Comparison of ENCODE assay signal across 10 cellular contexts in genomic region chr3:150765949-150766720, GRCh38. TPM values are rescaled to one million over a fixed set of nuclear protein-coding genes. Genes with fewer than 3 reads are reported as not detected.
DNase-seq lines count a peak whose midpoint lies in the region; ATAC-seq, FAIRE-seq and TF ChIP-seq lines count a peak whose summit lies in the region.
"Had no signal": no experiment of that assay in that cellular context is flagged by ENCODE, and none has a peak within 500 bp of the region (broad histone marks: within the 10 kb centered on the region; RNA-seq: fewer than 3 reads in every experiment).

No MANE protein-coding gene starts in this region.

- no peaks in the 10 kb centered on the region for H3K36me3 ChIP-seq in pancreas

- H3K36me3 Mint-ChIP-seq in activated CD8-positive, alpha-beta T cell treated with anti-CD3 and anti-CD28 coated beads for 36 hours (ENCODE audit: low read depth) = peaks cover 14% of the 10 kb centered on the region
- H3K36me3 Mint-ChIP-seq in activated CD8-positive, alpha-beta T cell treated with anti-CD3 and anti-CD28 coated beads, Interleukin-2, amount 10 ng/mL, durations not matched to agents 7 days and 5 days (ENCODE audit: low read depth) = peaks cover 6% of the 10 kb centered on the region
- peaks cover 15% of the 10 kb centered on the region for H3K36me3 Mint-ChIP-seq in activated B cell treated with CpG ODN at 0.5 μM for 24 hours (ENCODE audit: low read depth)
- no peaks in the 10 kb centered on the region for H3K36me3 Mint-ChIP-seq in osteocyte (ENCODE audit: unreplicated experiment)

- no peaks in the 10 kb centered on the region for H3K9me3 ChIP-seq in pancreas
- H3K9me3 ChIP-seq: BE2C had no signal

- H3K4me3 Mint-ChIP-seq in activated CD8-positive, alpha-beta T cell treated with anti-CD3 and anti-CD28 coated beads for 36 hours = peak overlapping the region; percentile 100
- H3K4me3 Mint-ChIP-seq in activated CD8-positive, alpha-beta T cell treated with anti-CD3 and anti-CD28 coated beads, Interleukin-2, amount 10 ng/mL, durations not matched to agents 7 days and 5 days = no peak overlapping the region
- H3K4me3 Mint-ChIP-seq in activated B cell treated with CpG ODN at 0.5 μM for 24 hours = peak overlapping the region; percentile 60
- H3K4me3 Mint-ChIP-seq in osteocyte (ENCODE audit: unreplicated experiment) = no peak overlapping the region

- H3K27me3 Mint-ChIP-seq in activated CD8-positive, alpha-beta T cell treated with anti-CD3 and anti-CD28 coated beads for 36 hours = no peaks in the 10 kb centered on the region
- H3K27me3 Mint-ChIP-seq in activated CD8-positive, alpha-beta T cell treated with anti-CD3 and anti-CD28 coated beads, Interleukin-2, amount 10 ng/mL, durations not matched to agents 7 days and 5 days (ENCODE audit: low read depth) = no peaks in the 10 kb centered on the region
- H3K27me3 Mint-ChIP-seq in activated B cell treated with CpG ODN at 0.5 μM for 24 hours (no peaks in the 10 kb centered on the region), osteocyte (ENCODE audit: unreplicated experiment) (no peaks in the 10 kb centered on the region)

- FAIRE-seq in pancreas (lab: Jason Lieb, UNC) = no peak

- no peak overlapping the region for H3K4me3 ChIP-seq in pancreas
- H3K4me3 ChIP-seq: lung had no signal

- ATAC-seq in activated CD8-positive, alpha-beta T cell treated with anti-CD3 and anti-CD28 coated beads for 36 hours = no peak
- ATAC-seq in activated CD8-positive, alpha-beta T cell treated with anti-CD3 and anti-CD28 coated beads, Interleukin-2, amount 10 ng/mL, durations not matched to agents 7 days and 5 days = no peak
- peak; percentile 37 for ATAC-seq in HG02884 (IDR thresholded peaks at IDR 0.05; ENCODE audit: unreplicated experiment)
- ATAC-seq in activated B cell treated with CpG ODN at 0.5 μM for 24 hours (ENCODE audit: low read depth) = peak; percentile 1
- no peak for ATAC-seq in pancreas

- H3K27ac Mint-ChIP-seq in activated CD8-positive, alpha-beta T cell treated with anti-CD3 and anti-CD28 coated beads for 36 hours = peak overlapping the region; percentile 100
- no peak overlapping the region for H3K27ac Mint-ChIP-seq in activated CD8-positive, alpha-beta T cell treated with anti-CD3 and anti-CD28 coated beads, Interleukin-2, amount 10 ng/mL, durations not matched to agents 7 days and 5 days
- peak overlapping the region; percentile 83 for H3K27ac Mint-ChIP-seq in activated B cell treated with CpG ODN at 0.5 μM for 24 hours
- no peak overlapping the region for H3K27ac Mint-ChIP-seq in osteocyte (ENCODE audit: unreplicated experiment)

- WGBS in pancreas, 2 donors = 82 to 87% methylated on average over 8 of the region's 8 CpGs

- TF ChIP-seq CTCF in activated CD8-positive, alpha-beta T cell treated with anti-CD3 and anti-CD28 coated beads for 36 hours (IDR thresholded peaks at IDR 0.05) = no peak
- TF ChIP-seq CTCF in activated B cell treated with CpG ODN at 0.5 μM for 24 hours (IDR thresholded peaks at IDR 0.05) (no peak), pancreas (IDR thresholded peaks at IDR 0.05) (no peak), osteocyte (IDR thresholded peaks at IDR 0.05) (no peak)

- peaks cover 0 to 8% (median 5%) of the 10 kb centered on the region in 3 donors for H3K4me1 ChIP-seq in pancreas

- peak; percentile 47 for DNase-seq in activated CD8-positive, alpha-beta T cell treated with anti-CD3 and anti-CD28 coated beads for 36 hours
- DNase-seq in activated CD8-positive, alpha-beta T cell treated with anti-CD3 and anti-CD28 coated beads, Interleukin-2, amount 10 ng/mL, durations not matched to agents 7 days and 5 days = no peak
- DNase-seq in activated B cell treated with CpG ODN at 0.5 μM for 24 hours (no peak), pancreas (no peak), NCI-H2107 (lab: John Stamatoyannopoulos, UW) (no peak), osteocyte (ENCODE audit: extremely low spot score, unreplicated experiment) (no peak)
- DNase-seq in stimulated activated CD4-positive, alpha-beta T cell treated with anti-CD3 and anti-CD28 coated beads, Interleukin-4, amount 100 ng/mL, for 24 hours = peak; percentile 53
- DNase-seq: BE2C had no signal

- no peaks in the 10 kb centered on the region for H3K9me3 Mint-ChIP-seq in activated CD8-positive, alpha-beta T cell treated with anti-CD3 and anti-CD28 coated beads for 36 hours
- no peaks in the 10 kb centered on the region for H3K9me3 Mint-ChIP-seq in activated CD8-positive, alpha-beta T cell treated with anti-CD3 and anti-CD28 coated beads, Interleukin-2, amount 10 ng/mL, durations not matched to agents 7 days and 5 days (ENCODE audit: insufficient read depth)
- no peaks in the 10 kb centered on the region for H3K9me3 Mint-ChIP-seq in activated B cell treated with CpG ODN at 0.5 μM for 24 hours
- H3K9me3 Mint-ChIP-seq in osteocyte (ENCODE audit: unreplicated experiment) = no peaks in the 10 kb centered on the region

- H3K4me1 Mint-ChIP-seq in activated CD8-positive, alpha-beta T cell treated with anti-CD3 and anti-CD28 coated beads for 36 hours (ENCODE audit: low read depth) = peaks cover 32% of the 10 kb centered on the region
- peaks cover 29% of the 10 kb centered on the region for H3K4me1 Mint-ChIP-seq in activated CD8-positive, alpha-beta T cell treated with anti-CD3 and anti-CD28 coated beads, Interleukin-2, amount 10 ng/mL, durations not matched to agents 7 days and 5 days (ENCODE audit: low read depth)
- H3K4me1 Mint-ChIP-seq in activated B cell treated with CpG ODN at 0.5 μM for 24 hours (peaks cover 50% of the 10 kb centered on the region), osteocyte (ENCODE audit: unreplicated experiment) (peaks cover 26% of the 10 kb centered on the region)

- H3K27me3 ChIP-seq in pancreas = no peaks in the 10 kb centered on the region
- H3K27me3 ChIP-seq: BE2C had no signal

- H3K27ac ChIP-seq in pancreas = no peak overlapping the region

- intact Hi-C loops in activated CD8-positive, alpha-beta T cell treated with anti-CD3 and anti-CD28 coated beads for 36 hours (cut with micrococcal nuclease) = no loop called here
- intact Hi-C loops in activated B cell treated with CpG ODN at 0.5 μM for 24 hours (cut with micrococcal nuclease) = loop anchor here (1.0 to 10.0 kb wide), 6 partner anchors 45 to 1749 kb away; partner anchors contain the start of genes MED12L and PFN2
- intact Hi-C loops in pancreas (cut with DNase I) = no loop called here

- CTCF ChIA-PET in activated CD8-positive, alpha-beta T cell treated with anti-CD3 and anti-CD28 coated beads for 36 hours (lab: Charles Lee) = interaction anchor here (0.8 to 8.0 kb wide), 6 partner anchors 10 to 65 kb away, joined by 3 to 52 read pairs (median 15); partner anchors contain the start of gene ERICH6
- CTCF ChIA-PET in activated CD8-positive, alpha-beta T cell treated with anti-CD3 and anti-CD28 coated beads, Interleukin-2, amount 10 ng/mL, durations not matched to agents 7 days and 5 days (lab: Charles Lee) = interaction anchor here (0.7 to 9.2 kb wide), 6 partner anchors 8 to 239 kb away, joined by 3 to 87 read pairs (median 11); no protein-coding TSS in a partner anchor
- CTCF ChIA-PET in activated B cell treated with CpG ODN at 0.5 μM for 24 hours (lab: Charles Lee) = interaction anchor here (0.7 to 4.1 kb wide), 4 partner anchors 21 to 168 kb away, joined by 3 to 31 read pairs (median 3); no protein-coding TSS in a partner anchor

- POLR2A ChIA-PET in activated CD8-positive, alpha-beta T cell treated with anti-CD3 and anti-CD28 coated beads for 36 hours (lab: Charles Lee) = interaction anchor here (0.5 to 8.5 kb wide), 7 partner anchors 9 to 435 kb away, joined by 3 to 86 read pairs (median 4); partner anchors contain the start of gene GPR171
- POLR2A ChIA-PET in activated CD8-positive, alpha-beta T cell treated with anti-CD3 and anti-CD28 coated beads, Interleukin-2, amount 10 ng/mL, durations not matched to agents 7 days and 5 days (lab: Charles Lee) = interaction anchor here (1.2 kb wide), 1 partner anchor 63 kb away, joined by 6 read pairs; the partner anchor contains the start of gene ERICH6
- POLR2A ChIA-PET in activated B cell treated with CpG ODN at 0.5 μM for 24 hours (lab: Charles Lee) = interaction anchor here (0.7 to 8.0 kb wide), 16 partner anchors 19 to 605 kb away, joined by 3 to 50 read pairs (median 4); partner anchors contain the start of genes EIF2A, ERICH6, SELENOT and SERP1

RNA-seq across cellular contexts. Expression of gene SIAH2, which starts 3.2 kb away (rescaled TPM):
- 10 to 100 TPM; 90.3 to 91.1 TPM for total RNA-seq in activated CD8-positive, alpha-beta T cell treated with anti-CD3 and anti-CD28 coated beads for 36 hours
- total RNA-seq in activated CD8-positive, alpha-beta T cell treated with anti-CD3 and anti-CD28 coated beads, Interleukin-2, amount 10 ng/mL, durations not matched to agents 7 days and 5 days = 10 to 100 TPM; 31.5 to 32.3 TPM
- total RNA-seq in activated B cell treated with CpG ODN at 0.5 μM for 24 hours (44.5 and 44.7 TPM in 2 replicates), pancreas (10 to 100 TPM in 5 of 6 donors, 1 to 10 TPM in 1; 9.7 to 14.9 (median 14.6) TPM), osteocyte (26.9 and 27.6 TPM in 2 replicates)
- polyA plus RNA-seq in pancreas = 1 to 10 TPM; 5.5 to 7.1 TPM

Comparison
In these comparisons a context has a peak if more than half of its experiments do, and no peak if none do; other contexts are left out.
1. DNase-seq: peak in activated CD8-positive, alpha-beta T cell treated with anti-CD3 and anti-CD28 coated beads for 36 hours (single experiment) and stimulated activated CD4-positive, alpha-beta T cell treated with anti-CD3 and anti-CD28 coated beads, Interleukin-4, amount 100 ng/mL, for 24 hours (single experiment); none in activated CD8-positive, alpha-beta T cell treated with anti-CD3 and anti-CD28 coated beads, Interleukin-2, amount 10 ng/mL, durations not matched to agents 7 days and 5 days (single experiment), activated B cell treated with CpG ODN at 0.5 μM for 24 hours (single experiment), pancreas (0 of 6), NCI-H2107 (single experiment) and osteocyte (single experiment).
2. H3K27ac Mint-ChIP-seq: peak in activated CD8-positive, alpha-beta T cell treated with anti-CD3 and anti-CD28 coated beads for 36 hours (single experiment) and activated B cell treated with CpG ODN at 0.5 μM for 24 hours (single experiment); none in activated CD8-positive, alpha-beta T cell treated with anti-CD3 and anti-CD28 coated beads, Interleukin-2, amount 10 ng/mL, durations not matched to agents 7 days and 5 days (single experiment) and osteocyte (single experiment).
3. H3K4me3 Mint-ChIP-seq: peak in activated CD8-positive, alpha-beta T cell treated with anti-CD3 and anti-CD28 coated beads for 36 hours (single experiment) and activated B cell treated with CpG ODN at 0.5 μM for 24 hours (single experiment); none in activated CD8-positive, alpha-beta T cell treated with anti-CD3 and anti-CD28 coated beads, Interleukin-2, amount 10 ng/mL, durations not matched to agents 7 days and 5 days (single experiment) and osteocyte (single experiment).
4. ATAC-seq: peak in HG02884 (single experiment) and activated B cell treated with CpG ODN at 0.5 μM for 24 hours (single experiment); none in activated CD8-positive, alpha-beta T cell treated with anti-CD3 and anti-CD28 coated beads for 36 hours (single experiment), activated CD8-positive, alpha-beta T cell treated with anti-CD3 and anti-CD28 coated beads, Interleukin-2, amount 10 ng/mL, durations not matched to agents 7 days and 5 days (single experiment) and pancreas (0 of 4).